In the genomic region with DNA sequence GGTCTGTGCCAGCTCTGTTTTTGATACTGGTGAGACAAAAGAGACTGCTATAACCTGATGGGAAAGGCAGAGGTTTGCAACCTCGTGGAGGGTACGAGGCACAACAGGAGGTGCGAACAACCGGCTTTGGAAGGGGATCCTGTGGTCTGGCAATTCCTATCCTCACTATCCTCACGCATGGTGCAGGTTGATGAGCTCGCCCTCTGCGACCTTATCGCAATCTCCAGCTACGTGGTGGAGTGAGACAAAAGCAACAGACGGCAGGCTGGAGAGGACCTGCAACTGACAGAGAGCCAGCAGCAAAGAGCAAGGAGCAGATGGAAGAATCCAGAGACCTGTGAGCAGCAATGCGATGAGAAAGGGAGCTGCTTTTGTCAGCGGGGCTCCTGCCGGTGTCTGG, we compare ENCODE assay signal across 17 cellular contexts. TPM values are rescaled to one million over a fixed set of nuclear protein-coding genes. Genes with fewer than 3 reads are reported as not detected.
DNase-seq lines count a peak whose midpoint lies in the region; ATAC-seq and TF ChIP-seq lines count a peak whose summit lies in the region.
"Had no signal": no experiment of that assay in that cellular context is flagged by ENCODE, and none has a peak within 500 bp of the region (broad histone marks: within the 10 kb centered on the region; RNA-seq: fewer than 3 reads in every experiment).

No MANE protein-coding gene starts in this region.

- no peak overlapping the region for H3K27ac ChIP-seq in GM23338 (ENCODE audit: low read depth)
- H3K27ac ChIP-seq in mesodermal cell (ENCODE audit: low read depth, low read length, severe bottlenecking), result peak overlapping the region; percentile 63
- H3K27ac ChIP-seq: C4-2B, GM23248 had no signal

- peaks cover 14% of the 10 kb centered on the region for H3K4me1 ChIP-seq in GM23338 (ENCODE audit: insufficient read depth)
- peaks cover 20% of the 10 kb centered on the region for H3K4me1 ChIP-seq in mesodermal cell (ENCODE audit: control insufficient read depth, insufficient read depth, low read length, poor library complexity, severe bottlenecking)

- H3K9me3 ChIP-seq in mesodermal cell (ENCODE audit: control insufficient read depth, low read length), result no peaks in the 10 kb centered on the region
- H3K9me3 ChIP-seq: SK-N-SH had no signal

- WGBS in mesodermal cell (ENCODE audit: insufficient coverage in 2 of 2), 2 experiments, result 67 to 76% methylated on average over 9 to 13 of the region's 13 CpGs

- H3F3A ChIP-seq in GM23338 (replicated peaks; ENCODE audit: low read depth), result no peaks in the 10 kb centered on the region

- ATAC-seq in GM23338 (no peak), left ventricle myocardium superior (no peak)
- ATAC-seq: T-cell had no signal

- intact Hi-C loops in left ventricle myocardium superior (cut with micrococcal nuclease), result loop anchor here (2.0 kb wide), 1 partner anchor 63 kb away; no protein-coding TSS in a partner anchor

- H3K4me2 ChIP-seq in GM23338, result no peak overlapping the region
- H3K4me2 ChIP-seq: SK-N-SH had no signal

- TF ChIP-seq CTCF in GM23338 (conservative IDR thresholded peaks at IDR 0.05; ENCODE audit: low read depth in 2 of 2), result no peak

- peak overlapping the region; percentile 76 for H2AFZ ChIP-seq in GM23338

- peaks cover 20% of the 10 kb centered on the region for H3K27me3 Mint-ChIP-seq in GM23338 (ENCODE audit: insufficient read depth, low read depth, poor library complexity)

- peaks cover 31% of the 10 kb centered on the region for H3K4me1 Mint-ChIP-seq in GM23338
- H3K4me1 Mint-ChIP-seq: T-cell had no signal

- no peak overlapping the region for H3K27ac Mint-ChIP-seq in GM23338
- H3K27ac Mint-ChIP-seq: T-cell had no signal

- H3K36me3 Mint-ChIP-seq in GM23338 (ENCODE audit: low read depth), result no peaks in the 10 kb centered on the region; the same call in 2 of the 3 replicates
- H3K36me3 Mint-ChIP-seq: T-cell had no signal

- H3K36me3 ChIP-seq in GM23338 (ENCODE audit: insufficient read depth) (no peaks in the 10 kb centered on the region), mesodermal cell (ENCODE audit: control insufficient read depth, insufficient read depth, low read length) (no peaks in the 10 kb centered on the region)

- H3K79me2 ChIP-seq in GM23338 (replicated peaks; ENCODE audit: insufficient read depth), result no peaks in the 10 kb centered on the region

- H3K4me3 Mint-ChIP-seq in GM23338, result no peak overlapping the region; the same call in 2 of the 3 replicates
- H3K4me3 Mint-ChIP-seq: T-cell had no signal

- no peak overlapping the region for H3K4me3 ChIP-seq in GM23338
- no peak overlapping the region for H3K4me3 ChIP-seq in mesodermal cell (ENCODE audit: extremely low read depth, insufficient read depth, low read length, poor library complexity, severe bottlenecking)
- H3K4me3 ChIP-seq: GM23248 had no signal

- no peak for DNase-seq in GM23338 (ENCODE audit: low spot score)
- peak; percentile 62 for DNase-seq in NCI-H1694 treated with DMSO at 0.1 percent for 48 hours (lab: John Stamatoyannopoulos, UW)
- DNase-seq in cerebellum (ENCODE audit: low spot score), result peak; percentile 79
- no peak for DNase-seq in NCI-H2081 (lab: John Stamatoyannopoulos, UW)
- no peak for DNase-seq in left ventricle myocardium superior
- no peak for DNase-seq in DMS79 (lab: John Stamatoyannopoulos, UW)
- DNase-seq: AML-193, GF-D8, GM23248, NCI-H1092 treated with DMSO at 0.1 percent for 48 hours, NCI-H146, NCI-H2107, SHP77, SK-N-SH, T-cell had no signal

- no peaks in the 10 kb centered on the region for H3K27me3 ChIP-seq in GM23338 (ENCODE audit: insufficient read depth)

- no peaks in the 10 kb centered on the region for H3K9me2 ChIP-seq in GM23338 (ENCODE audit: insufficient read depth)
- H3K9me2 ChIP-seq: SK-N-SH had no signal

- H3K9me3 Mint-ChIP-seq in GM23338, result no peaks in the 10 kb centered on the region
- H3K9me3 Mint-ChIP-seq: T-cell had no signal

- no peaks in the 10 kb centered on the region for H4K20me1 ChIP-seq in GM23338 (replicated peaks; ENCODE audit: insufficient read depth)

TF ChIP-seq in GM23338, 12 proteins besides CTCF, POLR2A, EP300 and RAD21 (continues in another document):
- TF ChIP-seq STAT1 (IDR thresholded peaks at IDR 0.05; ENCODE audit: unreplicated experiment) (no peak), ZNF114 (CRISPR knock-in tag; IDR thresholded peaks at IDR 0.05) (no peak), JUNB (IDR thresholded peaks at IDR 0.05; ENCODE audit: unreplicated experiment) (no peak), EZH2 (IDR thresholded peaks at IDR 0.05; ENCODE audit: low read depth, unreplicated experiment) (no peak), NANOG (IDR thresholded peaks at IDR 0.05; ENCODE audit: borderline replicate concordance) (no peak)
- TF ChIP-seq, protein P1, sequence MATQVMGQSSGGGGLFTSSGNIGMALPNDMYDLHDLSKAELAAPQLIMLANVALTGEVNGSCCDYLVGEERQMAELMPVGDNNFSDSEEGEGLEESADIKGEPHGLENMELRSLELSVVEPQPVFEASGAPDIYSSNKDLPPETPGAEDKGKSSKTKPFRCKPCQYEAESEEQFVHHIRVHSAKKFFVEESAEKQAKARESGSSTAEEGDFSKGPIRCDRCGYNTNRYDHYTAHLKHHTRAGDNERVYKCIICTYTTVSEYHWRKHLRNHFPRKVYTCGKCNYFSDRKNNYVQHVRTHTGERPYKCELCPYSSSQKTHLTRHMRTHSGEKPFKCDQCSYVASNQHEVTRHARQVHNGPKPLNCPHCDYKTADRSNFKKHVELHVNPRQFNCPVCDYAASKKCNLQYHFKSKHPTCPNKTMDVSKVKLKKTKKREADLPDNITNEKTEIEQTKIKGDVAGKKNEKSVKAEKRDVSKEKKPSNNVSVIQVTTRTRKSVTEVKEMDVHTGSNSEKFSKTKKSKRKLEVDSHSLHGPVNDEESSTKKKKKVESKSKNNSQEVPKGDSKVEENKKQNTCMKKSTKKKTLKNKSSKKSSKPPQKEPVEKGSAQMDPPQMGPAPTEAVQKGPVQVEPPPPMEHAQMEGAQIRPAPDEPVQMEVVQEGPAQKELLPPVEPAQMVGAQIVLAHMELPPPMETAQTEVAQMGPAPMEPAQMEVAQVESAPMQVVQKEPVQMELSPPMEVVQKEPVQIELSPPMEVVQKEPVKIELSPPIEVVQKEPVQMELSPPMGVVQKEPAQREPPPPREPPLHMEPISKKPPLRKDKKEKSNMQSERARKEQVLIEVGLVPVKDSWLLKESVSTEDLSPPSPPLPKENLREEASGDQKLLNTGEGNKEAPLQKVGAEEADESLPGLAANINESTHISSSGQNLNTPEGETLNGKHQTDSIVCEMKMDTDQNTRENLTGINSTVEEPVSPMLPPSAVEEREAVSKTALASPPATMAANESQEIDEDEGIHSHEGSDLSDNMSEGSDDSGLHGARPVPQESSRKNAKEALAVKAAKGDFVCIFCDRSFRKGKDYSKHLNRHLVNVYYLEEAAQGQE (IDR thresholded peaks at IDR 0.05; ENCODE audit: unreplicated experiment), result no peak

RNA-seq across cellular contexts. Expression of a gene that starts 47.3 kb away (rescaled TPM):
- total RNA-seq in GM23338 (2014; rRNA removed; shearing (Covaris generic)), result 31.1 and 33.8 TPM in 2 replicates
- 9.0 and 11.7 TPM in 2 replicates for polyA plus RNA-seq in GM23338 (2016; fragmentation: Nextera tagmentation; extraction: Ambion mirVana)
- total RNA-seq in cerebellum (6.7 TPM), left ventricle myocardium superior (11.1 TPM)
- 33.1 TPM for polyA plus RNA-seq in mesodermal cell (2013, experiment 1 of 2)
- 33.0 TPM for polyA plus RNA-seq in mesodermal cell (2013, experiment 2 of 2)

Comparison
In these comparisons a context has a peak if more than half of its experiments do, and no peak if none do; other contexts are left out.
1. DNase-seq: peak in NCI-H1694 treated with DMSO at 0.1 percent for 48 hours (single experiment) and cerebellum (single experiment); none in GM23338 (single experiment), NCI-H2081 (0 of 2), left ventricle myocardium superior (single experiment) and DMS79 (single experiment).